Comparison of ENCODE assay signal across 1 cellular context in genomic region chr1:204828352-204828850, GRCh38.
TF ChIP-seq lines count a peak whose summit lies in the region.

No MANE protein-coding gene starts in this region.

TF ChIP-seq in HEK293, 187 proteins besides CTCF, POLR2A, EP300 and RAD21 (continued from another document):
- TF ChIP-seq ZBTB26 (tag by site-specific recombination; optimal IDR thresholded peaks at IDR 0.05) (peak; percentile 70), ZNF654 (tag by site-specific recombination; IDR thresholded peaks at IDR 0.05; ENCODE audit: low read depth) (no peak), ZFP41 (tag by site-specific recombination; IDR thresholded peaks at IDR 0.05; ENCODE audit: borderline replicate concordance) (no peak), BCL6B (tag by site-specific recombination; IDR thresholded peaks at IDR 0.05) (no peak), ZNF112 (tag by site-specific recombination; IDR thresholded peaks at IDR 0.05) (no peak), ZFHX2 (tag by site-specific recombination; conservative IDR thresholded peaks at IDR 0.05) (0 out of 2 replicates have a peak, but pooled peaks have one; percentile 18), ZNF302 (tag by site-specific recombination; IDR thresholded peaks at IDR 0.05; ENCODE audit: low read depth) (no peak), ZNF660 (tag by site-specific recombination; IDR thresholded peaks at IDR 0.05) (peak; percentile 53; the same call in 1 of the 2 replicates), KLF9 (tag by site-specific recombination; IDR thresholded peaks at IDR 0.05; ENCODE audit: low read depth) (no peak), ZNF514 (tag by site-specific recombination; IDR thresholded peaks at IDR 0.05) (no peak), FEZF1 (tag by site-specific recombination; IDR thresholded peaks at IDR 0.05) (no peak), GLIS2 (tag by site-specific recombination; IDR thresholded peaks at IDR 0.05) (peak; percentile 37; the same call in 1 of the 2 replicates)
- TF ChIP-seq, protein P1, sequence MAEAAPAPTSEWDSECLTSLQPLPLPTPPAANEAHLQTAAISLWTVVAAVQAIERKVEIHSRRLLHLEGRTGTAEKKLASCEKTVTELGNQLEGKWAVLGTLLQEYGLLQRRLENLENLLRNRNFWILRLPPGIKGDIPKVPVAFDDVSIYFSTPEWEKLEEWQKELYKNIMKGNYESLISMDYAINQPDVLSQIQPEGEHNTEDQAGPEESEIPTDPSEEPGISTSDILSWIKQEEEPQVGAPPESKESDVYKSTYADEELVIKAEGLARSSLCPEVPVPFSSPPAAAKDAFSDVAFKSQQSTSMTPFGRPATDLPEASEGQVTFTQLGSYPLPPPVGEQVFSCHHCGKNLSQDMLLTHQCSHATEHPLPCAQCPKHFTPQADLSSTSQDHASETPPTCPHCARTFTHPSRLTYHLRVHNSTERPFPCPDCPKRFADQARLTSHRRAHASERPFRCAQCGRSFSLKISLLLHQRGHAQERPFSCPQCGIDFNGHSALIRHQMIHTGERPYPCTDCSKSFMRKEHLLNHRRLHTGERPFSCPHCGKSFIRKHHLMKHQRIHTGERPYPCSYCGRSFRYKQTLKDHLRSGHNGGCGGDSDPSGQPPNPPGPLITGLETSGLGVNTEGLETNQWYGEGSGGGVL (tag by site-specific recombination; IDR thresholded peaks at IDR 0.05): peak; percentile 12; the same call in 1 of the 2 replicates
